In the genomic region with DNA sequence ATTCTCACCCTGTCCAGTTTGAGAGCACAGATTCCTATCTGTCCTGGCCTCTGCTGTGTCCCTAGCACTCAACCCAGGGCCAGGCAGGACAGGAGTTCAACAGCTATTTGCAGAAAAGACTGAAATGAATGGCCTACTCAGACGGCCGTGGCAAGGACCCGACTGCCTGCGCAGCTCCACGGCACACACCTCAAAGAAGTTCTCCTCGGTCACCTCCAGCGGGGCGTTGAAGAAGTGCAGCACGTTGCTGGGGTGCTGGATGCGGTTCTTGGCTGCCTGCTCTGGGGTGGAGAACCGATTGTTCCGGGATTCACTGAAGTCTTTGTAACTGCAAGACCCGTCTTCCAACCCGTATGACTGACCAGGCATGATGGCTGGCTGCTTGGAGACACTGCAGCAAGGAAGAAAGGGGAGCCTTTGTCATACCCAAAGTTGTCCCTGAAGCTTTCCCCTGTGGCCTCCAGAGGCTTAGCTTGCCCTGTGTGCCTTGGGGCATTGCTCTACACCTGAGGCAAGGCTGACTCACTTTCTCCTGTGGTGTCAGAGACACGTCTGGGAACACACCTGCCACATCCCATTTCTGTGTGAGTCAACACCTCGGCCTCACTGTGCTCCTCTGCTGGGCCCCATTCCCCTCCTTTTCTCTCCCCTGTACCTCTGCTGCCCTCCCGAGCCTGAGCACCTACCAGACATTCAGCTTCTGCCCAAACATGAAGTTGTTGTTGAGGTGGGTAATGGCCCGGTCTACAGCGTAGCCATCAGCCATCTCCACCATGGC, we compare ENCODE assay signal across 10 cellular contexts. TPM values are rescaled to one million over a fixed set of nuclear protein-coding genes. Genes with fewer than 3 reads are reported as not detected.
A peak's percentile ranks its signal among the peaks of the same experiment; 100 is the strongest.
DNase-seq lines count a peak whose midpoint lies in the region; ATAC-seq and TF ChIP-seq lines count a peak whose summit lies in the region.
"Had no signal": no experiment of that assay in that cellular context is flagged by ENCODE, and none has a peak within 500 bp of the region (broad histone marks: within the 10 kb centered on the region; RNA-seq: fewer than 3 reads in every experiment).

No MANE protein-coding gene starts in this region.

- H3K4me3 ChIP-seq in right cardiac atrium (ENCODE audit: low read length) (no peak overlapping the region), right atrium auricular region (no peak overlapping the region), adipocyte (ENCODE audit: low read length) (no peak overlapping the region), upper lobe of right lung (no peak overlapping the region)

- intact Hi-C loops in right cardiac atrium (cut with DNase I) = loop anchor here in 2 of 4 donors (10.0 kb wide), 1 partner anchor 194 kb away; a partner anchor contains a TSS
- intact Hi-C loops in upper lobe of right lung (cut with DNase I) = no loop called here

- H3K4me1 ChIP-seq in right cardiac atrium (ENCODE audit: control insufficient read depth, insufficient read depth, low read length) (no peaks in the 10 kb centered on the region), right atrium auricular region (no peaks in the 10 kb centered on the region), adipocyte (ENCODE audit: control insufficient read depth, insufficient read depth, low read length) (peaks cover 7% of the 10 kb centered on the region), upper lobe of right lung (peaks cover 17% of the 10 kb centered on the region)

- DNase-seq in right cardiac atrium (peak in 2 of 3 donors; percentile 2 to 33), right atrium auricular region (ENCODE audit: low spot score) (no peak), adipocyte (ENCODE audit: low read depth) (no peak), nephron progenitor cell (no peak), upper lobe of right lung (no peak), GDM1 (lab: John Stamatoyannopoulos, UW) (no peak)

- TF ChIP-seq CTCF in right atrium auricular region (IDR thresholded peaks at IDR 0.05) (no peak), nephron progenitor cell (IDR thresholded peaks at IDR 0.05) (no peak), upper lobe of right lung (IDR thresholded peaks at IDR 0.05) (no peak)

- H3K36me3 ChIP-seq in right atrium auricular region = peaks cover 82% of the 10 kb centered on the region
- peaks cover 79% of the 10 kb centered on the region for H3K36me3 ChIP-seq in adipocyte (ENCODE audit: control insufficient read depth, insufficient read depth, low read length, severe bottlenecking)
- peaks cover 81% of the 10 kb centered on the region for H3K36me3 ChIP-seq in upper lobe of right lung

- H3K27me3 ChIP-seq in right cardiac atrium (ENCODE audit: control insufficient read depth, insufficient read depth) = no peaks in the 10 kb centered on the region
- H3K27me3 ChIP-seq in right atrium auricular region = no peaks in the 10 kb centered on the region
- H3K27me3 ChIP-seq in adipocyte (replicated peaks; ENCODE audit: control insufficient read depth, insufficient read depth, low read length) = no peaks in the 10 kb centered on the region
- H3K27me3 ChIP-seq in upper lobe of right lung = no peaks in the 10 kb centered on the region

- peak overlapping the region; percentile 31 for H3K9ac ChIP-seq in adipocyte (ENCODE audit: low read length)

- peaks cover 70% of the 10 kb centered on the region for H3K36me3 Mint-ChIP-seq in nephron progenitor cell (ENCODE audit: low read depth)

- H3K9me3 ChIP-seq in right cardiac atrium (ENCODE audit: control insufficient read depth, low read length) (no peaks in the 10 kb centered on the region), right atrium auricular region (no peaks in the 10 kb centered on the region), adipocyte (ENCODE audit: control insufficient read depth, low read length) (no peaks in the 10 kb centered on the region), upper lobe of right lung (no peaks in the 10 kb centered on the region)

- H3K4me1 Mint-ChIP-seq in nephron progenitor cell = peaks cover 9% of the 10 kb centered on the region

- H3K27me3 Mint-ChIP-seq in nephron progenitor cell (ENCODE audit: low read depth, poor library complexity) = peaks cover 7% of the 10 kb centered on the region

- ATAC-seq in right cardiac atrium (no peak), upper lobe of right lung (peak; percentile 11), GM19351 (IDR thresholded peaks at IDR 0.05; ENCODE audit: unreplicated experiment) (no peak), HG03571 (IDR thresholded peaks at IDR 0.05; ENCODE audit: unreplicated experiment) (no peak)

- H3K4me3 Mint-ChIP-seq in nephron progenitor cell = no peak overlapping the region

- H3K27ac ChIP-seq in right cardiac atrium (ENCODE audit: low read length) (peak overlapping the region; percentile 15), right atrium auricular region (no peak overlapping the region), upper lobe of right lung (peak overlapping the region; percentile 36)

- WGBS in right cardiac atrium = 81% methylated on average over 19 of the region's 19 CpGs

- no peaks in the 10 kb centered on the region for H3K9me3 Mint-ChIP-seq in nephron progenitor cell

- H3K27ac Mint-ChIP-seq in nephron progenitor cell = peak overlapping the region; percentile 96

RNA-seq across cellular contexts. Expression of a gene that starts 6.8 kb away (rescaled TPM):
- total RNA-seq in right cardiac atrium (100 to 1,000 TPM; 403 to 585 (median 523) TPM), right atrium auricular region (100 to 1,000 TPM; 309 to 329 TPM), upper lobe of right lung (210 TPM)
- 1,015 TPM for polyA plus RNA-seq in right cardiac atrium

RNA-seq across cellular contexts. Expression of a gene that starts 11.4 kb away (rescaled TPM):
- total RNA-seq in right cardiac atrium = 100 to 1,000 TPM; 146 to 206 (median 178) TPM
- polyA plus RNA-seq in right cardiac atrium = 131 TPM
- total RNA-seq in right atrium auricular region = 100 to 1,000 TPM; 102 to 115 TPM
- total RNA-seq in upper lobe of right lung = 248 TPM

RNA-seq across cellular contexts. Expression of a gene that starts 25.7 kb away (rescaled TPM):
- 1 to 10 TPM in 2 of 4 donors, under 1 TPM in 2; 0.56 to 1.2 (median 0.85) TPM for total RNA-seq in right cardiac atrium
- polyA plus RNA-seq in right cardiac atrium = 0.45 TPM
- under 1 TPM in 1 of 2 donors, not detected in 1; 0.67 TPM for total RNA-seq in right atrium auricular region
- total RNA-seq in upper lobe of right lung = 3.7 TPM
- total RNA-seq: pulmonary artery endothelial cell had no signal

RNA-seq across cellular contexts. Expression of a gene that starts 39.7 kb away (rescaled TPM):
- total RNA-seq in right cardiac atrium = 1 to 10 TPM; 3.1 to 4.6 (median 3.5) TPM
- 7.2 TPM for polyA plus RNA-seq in right cardiac atrium
- 1 to 10 TPM; 3.3 to 5.5 TPM for total RNA-seq in right atrium auricular region
- total RNA-seq in upper lobe of right lung = 12.0 TPM

RNA-seq across cellular contexts. Expression of a gene that starts 49.4 kb away (rescaled TPM):
- total RNA-seq in right cardiac atrium (not detected), right atrium auricular region (1 to 10 TPM in 1 of 2 donors, not detected in 1; 1.8 TPM), upper lobe of right lung (3.2 TPM)
- polyA plus RNA-seq in right cardiac atrium = 0.70 TPM
- total RNA-seq: pulmonary artery endothelial cell had no signal
- polyA plus RNA-seq: BJ had no signal

Comparison
In these comparisons a context has a peak if more than half of its experiments do, and no peak if none do; other contexts are left out.
1. DNase-seq: peak in right cardiac atrium (2 of 3); none in right atrium auricular region (single experiment), adipocyte (single experiment), nephron progenitor cell (single experiment), upper lobe of right lung (single experiment) and GDM1 (single experiment).
2. H3K27ac ChIP-seq: peak in right cardiac atrium (single experiment) and upper lobe of right lung (single experiment); none in right atrium auricular region (0 of 2).